18 cellular contexts compared by ENCODE assay signal in the genomic region with DNA sequence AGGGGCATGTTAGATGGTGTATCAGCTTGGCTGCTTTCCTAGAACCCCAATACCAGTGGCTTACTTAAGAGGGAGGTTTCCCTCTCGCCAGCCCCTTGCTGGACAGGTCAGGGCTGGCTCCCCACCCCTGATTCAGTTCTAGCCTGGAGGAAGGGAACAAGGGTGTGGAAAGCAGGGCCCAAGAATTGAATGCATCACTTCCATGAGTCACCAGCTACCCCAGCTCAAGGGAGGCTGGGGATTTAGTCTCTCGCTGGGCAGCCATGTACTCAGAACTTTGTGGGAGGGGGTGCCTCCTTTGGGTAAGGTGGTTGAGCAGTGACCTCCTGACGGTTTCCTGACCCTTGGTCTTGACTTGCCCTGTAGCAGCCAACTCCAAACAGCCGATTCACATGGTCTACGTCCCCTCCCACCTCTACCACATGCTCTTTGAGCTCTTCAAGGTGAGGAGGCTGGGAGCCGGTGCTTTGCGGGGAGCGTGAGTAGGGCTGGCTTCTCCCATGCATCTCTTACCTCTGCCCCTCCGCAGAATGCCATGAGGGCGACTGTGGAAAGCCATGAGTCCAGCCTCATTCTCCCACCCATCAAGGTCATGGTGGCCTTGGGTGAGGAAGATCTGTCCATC. TPM values are rescaled to one million over a fixed set of nuclear protein-coding genes. Genes with fewer than 3 reads are reported as not detected.
DNase-seq lines count a peak whose midpoint lies in the region; ATAC-seq, FAIRE-seq and TF ChIP-seq lines count a peak whose summit lies in the region.
"Had no signal": no experiment of that assay in that cellular context is flagged by ENCODE, and none has a peak within 500 bp of the region (broad histone marks: within the 10 kb centered on the region; RNA-seq: fewer than 3 reads in every experiment).

No MANE protein-coding gene starts in this region.

- no peak for TF ChIP-seq RAD21 in HepG2 (CRISPR knock-in tag; IDR thresholded peaks at IDR 0.05)

- H3K36me3 ChIP-seq in HepG2 (replicated peaks in 1 of 2; ENCODE audit: control insufficient read depth in 1 of 2, insufficient read depth in 2 of 2, low read length in 2 of 2) (no peaks in the 10 kb centered on the region; a peak in 1 of 5 replicates), right lobe of liver (peaks cover 0 to 35% (median 4%) of the 10 kb centered on the region in 4 donors), adipocyte (ENCODE audit: control insufficient read depth, insufficient read depth, low read length, severe bottlenecking) (peaks cover 41% of the 10 kb centered on the region), tibial artery (peaks cover 33 to 78% (median 67%) of the 10 kb centered on the region in 3 donors), prostate gland (no peaks in the 10 kb centered on the region)
- H3K36me3 ChIP-seq: HAP-1, neutrophil had no signal

- H3K4me1 ChIP-seq in HepG2 (ENCODE audit: insufficient read depth, low read length), result peaks cover 45% of the 10 kb centered on the region
- H3K4me1 ChIP-seq in right lobe of liver, result peaks cover 0 to 21% (median 7%) of the 10 kb centered on the region in 4 donors
- H3K4me1 ChIP-seq in adipocyte (ENCODE audit: control insufficient read depth, insufficient read depth, low read length), result peaks cover 26% of the 10 kb centered on the region
- H3K4me1 ChIP-seq in tibial artery, result peaks cover 11 to 30% (median 27%) of the 10 kb centered on the region in 4 donors
- no peaks in the 10 kb centered on the region for H3K4me1 ChIP-seq in prostate gland (replicated peaks)
- H3K4me1 ChIP-seq: HAP-1 had no signal

- no peak overlapping the region for H3K4me3 ChIP-seq in HepG2 (replicated peaks in 1 of 3; ENCODE audit: insufficient read depth in 1 of 3, low read depth in 2 of 3, low read length in 3 of 3)
- H3K4me3 ChIP-seq in right lobe of liver, result no peak overlapping the region
- no peak overlapping the region for H3K4me3 ChIP-seq in adipocyte (ENCODE audit: low read length)
- no peak overlapping the region for H3K4me3 ChIP-seq in foreskin fibroblast (ENCODE audit: low read depth in 1 of 2, low read length in 2 of 2)
- no peak overlapping the region for H3K4me3 ChIP-seq in tibial artery
- no peak overlapping the region for H3K4me3 ChIP-seq in prostate gland
- H3K4me3 ChIP-seq: HAP-1, spleen had no signal

- TF ChIP-seq POLR2A in HepG2 (IDR thresholded peaks at IDR 0.05; ENCODE audit: insufficient read depth in 1 of 2, low read depth in 2 of 2, low read length in 2 of 2), result no peak
- TF ChIP-seq POLR2A in right lobe of liver (IDR thresholded peaks at IDR 0.05), result no peak
- TF ChIP-seq POLR2A in prostate gland (IDR thresholded peaks at IDR 0.05), result no peak

- peak; percentile 43 for FAIRE-seq in HepG2 (lab: Jason Lieb, UNC)

- TF ChIP-seq CTCF in HepG2 (CRISPR knock-in tag; IDR thresholded peaks at IDR 0.05) (no peak), right lobe of liver (IDR thresholded peaks at IDR 0.05) (no peak), foreskin fibroblast (IDR thresholded peaks at IDR 0.05; ENCODE audit: low read depth, low read length) (no peak), tibial artery (IDR thresholded peaks at IDR 0.05) (no peak), prostate gland (IDR thresholded peaks at IDR 0.05) (no peak)

- in situ Hi-C loops in HepG2 (cut with HindIII; ENCODE audit: extremely low pct_ligation_motif_present, low pct_unique_long_range_greater_than_20kb), result no loop called here

- CTCF ChIA-PET in HepG2 (lab: Yijun Ruan, JAX; ENCODE audit: low intra/inter-chr PET ratio, low total read pairs), result no interaction called here

- ATAC-seq in HepG2, result no peak
- no peak for ATAC-seq in right lobe of liver
- ATAC-seq in GM18907 (IDR thresholded peaks at IDR 0.05; ENCODE audit: unreplicated experiment), result no peak
- ATAC-seq in GM18861 (IDR thresholded peaks at IDR 0.05; ENCODE audit: unreplicated experiment), result no peak
- ATAC-seq: stimulated activated naive CD8-positive, alpha-beta T cell treated with anti-CD3 and anti-CD28 coated beads, Interleukin-15, amount 100 ng/mL, for 72 hours had no signal

- no peak for DNase-seq in HepG2 (ENCODE audit: low spot score)
- no peak for DNase-seq in right lobe of liver
- DNase-seq in adipocyte (ENCODE audit: low read depth), result peak; percentile 68
- DNase-seq in foreskin fibroblast, result peak; percentile 53 to 80
- no peak for DNase-seq in tibial artery
- no peak for DNase-seq in prostate gland (ENCODE audit: low spot score)
- DNase-seq: ACHN; activated CD4-positive, alpha-beta T cell treated with anti-CD3 and anti-CD28 coated beads for 4 hours; activated T-cell treated with anti-CD3 and anti-CD28 coated beads for 4 hours; cortex of kidney; NCI-H187; NCI-H748 treated with DMSO at 0.1 percent for 48 hours; spleen; stimulated activated naive CD8-positive, alpha-beta T cell treated with anti-CD3 and anti-CD28 coated beads, Interleukin-15, amount 100 ng/mL, for 72 hours had no signal

- no peaks in the 10 kb centered on the region for H4K20me1 ChIP-seq in HepG2 (ENCODE audit: insufficient read depth, low read length)

- TF ChIP-seq EP300 in HepG2 (IDR thresholded peaks at IDR 0.05; ENCODE audit: low read depth in 2 of 2, low read length in 2 of 2) (no peak), HepG2 (CRISPR knock-in tag; IDR thresholded peaks at IDR 0.05; ENCODE audit: borderline replicate concordance) (no peak)

- H3K79me2 ChIP-seq in HepG2 (ENCODE audit: insufficient read depth, low read length), result no peaks in the 10 kb centered on the region

- no TSS peak for BruUV-seq in HepG2 (replicated peaks; lab: Mats Ljungman, UMichigan)

- H3K27ac ChIP-seq in HepG2 (ENCODE audit: extremely low read length, insufficient read depth, low read length), result no peak overlapping the region
- no peak overlapping the region for H3K27ac ChIP-seq in right lobe of liver
- peak overlapping the region; percentile 98 to 99 for H3K27ac ChIP-seq in tibial artery
- no peak overlapping the region for H3K27ac ChIP-seq in prostate gland
- H3K27ac ChIP-seq: neutrophil, spleen had no signal

- POLR2A ChIA-PET in HepG2 (lab: Yijun Ruan, JAX), result no interaction called here

- no peaks in the 10 kb centered on the region for H3K27me3 ChIP-seq in HepG2 (ENCODE audit: control insufficient read depth in 1 of 2, insufficient read depth in 2 of 2, low read length in 2 of 2)
- no peaks in the 10 kb centered on the region for H3K27me3 ChIP-seq in right lobe of liver
- H3K27me3 ChIP-seq in adipocyte (replicated peaks; ENCODE audit: control insufficient read depth, insufficient read depth, low read length), result no peaks in the 10 kb centered on the region
- no peaks in the 10 kb centered on the region for H3K27me3 ChIP-seq in tibial artery
- no peaks in the 10 kb centered on the region for H3K27me3 ChIP-seq in prostate gland (replicated peaks; ENCODE audit: insufficient read depth)
- H3K27me3 ChIP-seq: neutrophil, spleen had no signal

- H3K4me2 ChIP-seq in HepG2 (ENCODE audit: low read depth, low read length), result peak overlapping the region; percentile 10; the same call in 1 of the 2 replicates

- intact Hi-C loops in HepG2 (cut with micrococcal nuclease; ENCODE audit: unreplicated experiment), result no loop called here
- intact Hi-C loops in right lobe of liver (cut with DNase I), result no loop called here
- intact Hi-C loops in tibial artery (cut with DNase I; ENCODE audit: low total_unique reads), result no loop called here
- intact Hi-C loops in prostate gland (cut with DNase I), result no loop called here

- H3K9ac ChIP-seq in HepG2 (ENCODE audit: insufficient read depth, low read depth, low read length) (no peak overlapping the region), adipocyte (ENCODE audit: low read length) (no peak overlapping the region)

- 76% methylated on average over 7 of the region's 10 CpGs for WGBS in HepG2 (ENCODE audit: low lambda C conversion rate)
- 100% methylated on average over 3 of the region's 10 CpGs for WGBS in right lobe of liver (ENCODE audit: insufficient coverage, low coverage, low lambda C conversion rate, missing lambda C conversion rate)
- WGBS in prostate gland, result 83% methylated on average over 9 of the region's 10 CpGs

- no peak overlapping the region for H2AFZ ChIP-seq in HepG2 (ENCODE audit: low read length)

- H3K9me3 ChIP-seq in HepG2 (ENCODE audit: low read length), result no peaks in the 10 kb centered on the region
- H3K9me3 ChIP-seq in right lobe of liver, result no peaks in the 10 kb centered on the region
- no peaks in the 10 kb centered on the region for H3K9me3 ChIP-seq in adipocyte (ENCODE audit: control insufficient read depth, low read length)
- no peaks in the 10 kb centered on the region for H3K9me3 ChIP-seq in tibial artery
- H3K9me3 ChIP-seq in prostate gland, result no peaks in the 10 kb centered on the region
- H3K9me3 ChIP-seq: HAP-1, neutrophil, spleen had no signal

RNA-seq across cellular contexts. Expression of a gene that starts 12.8 kb away (rescaled TPM):
- total RNA-seq in HepG2 (2016; rRNA removed; fragmentation: Illumina TruSeq; extraction: Trizol) (18.5 and 19.2 TPM in 2 replicates), right lobe of liver (10 to 100 TPM; 25.0 to 58.0 (median 44.8) TPM), prostate gland (10 to 100 TPM; 47.1 to 79.5 TPM)
- total RNA-seq in HepG2 (2016; cell fraction: cytosol; rRNA removed; fragmentation: Illumina TruSeq; extraction: Trizol; ENCODE audit: low read depth), result 6.4 and 13.9 TPM in 2 replicates
- total RNA-seq in HepG2 (2016; cell fraction: insoluble cytoplasmic fraction; rRNA removed; fragmentation: Illumina TruSeq; extraction: Trizol), result 16.2 and 19.8 TPM in 2 replicates
- 10.9 and 11.9 TPM in 2 replicates for total RNA-seq in HepG2 (2016; cell fraction: membrane; rRNA removed; fragmentation: Illumina TruSeq; extraction: Trizol)
- 10.9 and 12.5 TPM in 2 replicates for total RNA-seq in HepG2 (2016; cell fraction: nucleus; rRNA removed; fragmentation: Illumina TruSeq; extraction: Trizol)
- 59.7 and 66.6 TPM in 2 replicates for polyA plus RNA-seq in HepG2 (2011; rRNA removed)
- polyA plus RNA-seq in HepG2 (2011; cell fraction: cytosol; rRNA removed), result 33.2 and 46.3 TPM in 2 replicates
- 86.5 and 102 TPM in 2 replicates for polyA plus RNA-seq in HepG2 (2011; cell fraction: nucleus; rRNA removed)
- polyA plus RNA-seq in HepG2 (2012), result 17.2 and 27.4 TPM in 2 replicates
- polyA plus RNA-seq in HepG2 (2016; cell fraction: cytosol; fragmentation: Illumina TruSeq; extraction: Trizol; ENCODE audit: low read depth), result 9.3 and 10.8 TPM in 2 replicates
- 22.3 and 32.8 TPM in 2 replicates for polyA plus RNA-seq in HepG2 (2016; cell fraction: insoluble cytoplasmic fraction; fragmentation: Illumina TruSeq; extraction: Trizol; ENCODE audit: low read depth)
- polyA plus RNA-seq in HepG2 (2016; cell fraction: membrane; fragmentation: Illumina TruSeq; extraction: Trizol; ENCODE audit: low read depth), result 12.0 and 14.3 TPM in 2 replicates
- polyA plus RNA-seq in HepG2 (2016; cell fraction: nucleus; fragmentation: Illumina TruSeq; extraction: Trizol; ENCODE audit: insufficient read depth, low read depth), result 21.9 and 24.6 TPM in 2 replicates
- 111 and 113 TPM in 2 replicates for polyA minus RNA-seq in HepG2 (2011; rRNA and poly(A)+ RNA removed; ENCODE audit: low replicate concordance)
- polyA minus RNA-seq in HepG2 (2011; cell fraction: cytosol; rRNA and poly(A)+ RNA removed), result 22.7 and 28.5 TPM in 2 replicates
- 44.5 and 48.7 TPM in 2 replicates for polyA minus RNA-seq in HepG2 (2011; cell fraction: nucleus; rRNA and poly(A)+ RNA removed)

RNA-seq across cellular contexts. Expression of a gene that starts 22.1 kb away (rescaled TPM):
- total RNA-seq in HepG2 (2016; rRNA removed; fragmentation: Illumina TruSeq; extraction: Trizol), result 0.07 TPM in 1 of 2 replicates, not detected in the other
- total RNA-seq in HepG2 (2016; cell fraction: cytosol; rRNA removed; fragmentation: Illumina TruSeq; extraction: Trizol; ENCODE audit: low read depth), result 0.18 and 0.20 TPM in 2 replicates
- total RNA-seq in HepG2 (2016; cell fraction: insoluble cytoplasmic fraction; rRNA removed; fragmentation: Illumina TruSeq; extraction: Trizol), result 0.04 TPM in 1 of 2 replicates, not detected in the other
- 0.09 and 0.14 TPM in 2 replicates for total RNA-seq in HepG2 (2016; cell fraction: membrane; rRNA removed; fragmentation: Illumina TruSeq; extraction: Trizol)
- 0.09 TPM in 2 replicates for total RNA-seq in HepG2 (2016; cell fraction: nucleus; rRNA removed; fragmentation: Illumina TruSeq; extraction: Trizol)
- polyA plus RNA-seq in HepG2 (2011; rRNA removed), result 0.22 TPM in 1 of 2 replicates, not detected in the other
- 0.01 and 0.04 TPM in 2 replicates for polyA plus RNA-seq in HepG2 (2011; cell fraction: cytosol; rRNA removed)
- polyA plus RNA-seq in HepG2 (2011; cell fraction: nucleus; rRNA removed), result 0.24 and 0.29 TPM in 2 replicates
- polyA plus RNA-seq in HepG2 (2012), result 0.08 and 0.11 TPM in 2 replicates
- polyA plus RNA-seq in HepG2 (2016; cell fraction: cytosol; fragmentation: Illumina TruSeq; extraction: Trizol; ENCODE audit: low read depth), result not detected in 2 replicates
- polyA plus RNA-seq in HepG2 (2016; cell fraction: insoluble cytoplasmic fraction; fragmentation: Illumina TruSeq; extraction: Trizol; ENCODE audit: low read depth), result 0.16 TPM in 1 of 2 replicates, not detected in the other
- polyA plus RNA-seq in HepG2 (2016; cell fraction: membrane; fragmentation: Illumina TruSeq; extraction: Trizol; ENCODE audit: low read depth), result 0.19 TPM in 2 replicates
- polyA plus RNA-seq in HepG2 (2016; cell fraction: nucleus; fragmentation: Illumina TruSeq; extraction: Trizol; ENCODE audit: insufficient read depth, low read depth), result 0.53 TPM in 1 of 2 replicates, not detected in the other
- 0.28 and 0.30 TPM in 2 replicates for polyA minus RNA-seq in HepG2 (2011; rRNA and poly(A)+ RNA removed; ENCODE audit: low replicate concordance)
- 0.09 and 0.20 TPM in 2 replicates for polyA minus RNA-seq in HepG2 (2011; cell fraction: cytosol; rRNA and poly(A)+ RNA removed)
- 0.39 and 0.99 TPM in 2 replicates for polyA minus RNA-seq in HepG2 (2011; cell fraction: nucleus; rRNA and poly(A)+ RNA removed)
- total RNA-seq in right lobe of liver, result 1 to 10 TPM in 2 of 6 experiments, under 1 TPM in 3, not detected in 1; 0.50 to 3.8 (median 0.77) TPM
- total RNA-seq in prostate gland, result 1 to 10 TPM; 2.5 to 7.4 TPM

RNA-seq across cellular contexts. Expression of a gene that starts 42.6 kb away (rescaled TPM):
- total RNA-seq in HepG2 (2016; rRNA removed; fragmentation: Illumina TruSeq; extraction: Trizol) (11.0 and 15.8 TPM in 2 replicates), right lobe of liver (10 to 100 TPM in 5 of 6 experiments, 1 to 10 TPM in 1; 9.9 to 18.1 (median 12.0) TPM), prostate gland (10 to 100 TPM; 36.2 to 79.7 TPM)
- total RNA-seq in HepG2 (2016; cell fraction: cytosol; rRNA removed; fragmentation: Illumina TruSeq; extraction: Trizol; ENCODE audit: low read depth), result 1.3 and 1.6 TPM in 2 replicates
- total RNA-seq in HepG2 (2016; cell fraction: insoluble cytoplasmic fraction; rRNA removed; fragmentation: Illumina TruSeq; extraction: Trizol), result 8.3 and 16.2 TPM in 2 replicates
- total RNA-seq in HepG2 (2016; cell fraction: membrane; rRNA removed; fragmentation: Illumina TruSeq; extraction: Trizol), result 7.0 and 7.3 TPM in 2 replicates
- 10.9 and 13.5 TPM in 2 replicates for total RNA-seq in HepG2 (2016; cell fraction: nucleus; rRNA removed; fragmentation: Illumina TruSeq; extraction: Trizol)
- polyA plus RNA-seq in HepG2 (2011; rRNA removed), result 8.7 and 9.4 TPM in 2 replicates
- polyA plus RNA-seq in HepG2 (2011; cell fraction: cytosol; rRNA removed), result 7.4 and 9.0 TPM in 2 replicates
- 13.1 and 16.4 TPM in 2 replicates for polyA plus RNA-seq in HepG2 (2011; cell fraction: nucleus; rRNA removed)
- 9.8 and 11.6 TPM in 2 replicates for polyA plus RNA-seq in HepG2 (2012)
- 1.2 and 1.4 TPM in 2 replicates for polyA plus RNA-seq in HepG2 (2016; cell fraction: cytosol; fragmentation: Illumina TruSeq; extraction: Trizol; ENCODE audit: low read depth)
- polyA plus RNA-seq in HepG2 (2016; cell fraction: insoluble cytoplasmic fraction; fragmentation: Illumina TruSeq; extraction: Trizol; ENCODE audit: low read depth), result 14.2 and 17.2 TPM in 2 replicates
- 7.2 TPM in 2 replicates for polyA plus RNA-seq in HepG2 (2016; cell fraction: membrane; fragmentation: Illumina TruSeq; extraction: Trizol; ENCODE audit: low read depth)
- 35.0 and 35.2 TPM in 2 replicates for polyA plus RNA-seq in HepG2 (2016; cell fraction: nucleus; fragmentation: Illumina TruSeq; extraction: Trizol; ENCODE audit: insufficient read depth, low read depth)
- 15.4 and 32.3 TPM in 2 replicates for polyA minus RNA-seq in HepG2 (2011; rRNA and poly(A)+ RNA removed; ENCODE audit: low replicate concordance)
- 7.3 and 11.8 TPM in 2 replicates for polyA minus RNA-seq in HepG2 (2011; cell fraction: cytosol; rRNA and poly(A)+ RNA removed)
- 7.8 and 9.3 TPM in 2 replicates for polyA minus RNA-seq in HepG2 (2011; cell fraction: nucleus; rRNA and poly(A)+ RNA removed)

RNA-seq across cellular contexts. Expression of a gene that starts 52.0 kb away (rescaled TPM):
- total RNA-seq in HepG2 (2016; rRNA removed; fragmentation: Illumina TruSeq; extraction: Trizol) (0.69 and 0.77 TPM in 2 replicates), right lobe of liver (1 to 10 TPM; 1.4 to 3.7 (median 2.4) TPM), prostate gland (10 to 100 TPM; 67.0 to 71.3 TPM)
- total RNA-seq in HepG2 (2016; cell fraction: cytosol; rRNA removed; fragmentation: Illumina TruSeq; extraction: Trizol; ENCODE audit: low read depth), result 1.5 and 1.9 TPM in 2 replicates
- 0.48 and 1.1 TPM in 2 replicates for total RNA-seq in HepG2 (2016; cell fraction: insoluble cytoplasmic fraction; rRNA removed; fragmentation: Illumina TruSeq; extraction: Trizol)
- total RNA-seq in HepG2 (2016; cell fraction: membrane; rRNA removed; fragmentation: Illumina TruSeq; extraction: Trizol), result 0.28 and 0.62 TPM in 2 replicates
- 1.3 and 1.8 TPM in 2 replicates for total RNA-seq in HepG2 (2016; cell fraction: nucleus; rRNA removed; fragmentation: Illumina TruSeq; extraction: Trizol)
- polyA plus RNA-seq in HepG2 (2011; rRNA removed), result 0.48 and 0.59 TPM in 2 replicates
- 0.33 and 0.78 TPM in 2 replicates for polyA plus RNA-seq in HepG2 (2011; cell fraction: cytosol; rRNA removed)
- 2.6 and 3.3 TPM in 2 replicates for polyA plus RNA-seq in HepG2 (2011; cell fraction: nucleus; rRNA removed)
- polyA plus RNA-seq in HepG2 (2012), result 0.27 and 0.32 TPM in 2 replicates
- polyA plus RNA-seq in HepG2 (2016; cell fraction: cytosol; fragmentation: Illumina TruSeq; extraction: Trizol; ENCODE audit: low read depth), result 0.51 and 0.57 TPM in 2 replicates
- polyA plus RNA-seq in HepG2 (2016; cell fraction: insoluble cytoplasmic fraction; fragmentation: Illumina TruSeq; extraction: Trizol; ENCODE audit: low read depth), result 0.52 and 0.82 TPM in 2 replicates
- 0.30 and 0.48 TPM in 2 replicates for polyA plus RNA-seq in HepG2 (2016; cell fraction: membrane; fragmentation: Illumina TruSeq; extraction: Trizol; ENCODE audit: low read depth)
- polyA plus RNA-seq in HepG2 (2016; cell fraction: nucleus; fragmentation: Illumina TruSeq; extraction: Trizol; ENCODE audit: insufficient read depth, low read depth), result 1.3 and 2.2 TPM in 2 replicates
- polyA minus RNA-seq in HepG2 (2011; rRNA and poly(A)+ RNA removed; ENCODE audit: low replicate concordance), result 1.4 and 198 TPM in 2 replicates
- polyA minus RNA-seq in HepG2 (2011; cell fraction: cytosol; rRNA and poly(A)+ RNA removed), result 2.9 and 6.2 TPM in 2 replicates
- 1.1 and 2.8 TPM in 2 replicates for polyA minus RNA-seq in HepG2 (2011; cell fraction: nucleus; rRNA and poly(A)+ RNA removed)

RNA-seq across cellular contexts. Expression of a gene that starts 57.9 kb away (rescaled TPM):
- not detected in 2 replicates for total RNA-seq in HepG2 (2016; rRNA removed; fragmentation: Illumina TruSeq; extraction: Trizol)
- not detected in 2 replicates for total RNA-seq in HepG2 (2016; cell fraction: cytosol; rRNA removed; fragmentation: Illumina TruSeq; extraction: Trizol; ENCODE audit: low read depth)
- total RNA-seq in HepG2 (2016; cell fraction: insoluble cytoplasmic fraction; rRNA removed; fragmentation: Illumina TruSeq; extraction: Trizol), result not detected in 2 replicates
- total RNA-seq in HepG2 (2016; cell fraction: membrane; rRNA removed; fragmentation: Illumina TruSeq; extraction: Trizol), result not detected in 2 replicates
- total RNA-seq in HepG2 (2016; cell fraction: nucleus; rRNA removed; fragmentation: Illumina TruSeq; extraction: Trizol), result not detected in 2 replicates
- polyA plus RNA-seq in HepG2 (2011; rRNA removed), result not detected in 2 replicates
- not detected in 2 replicates for polyA plus RNA-seq in HepG2 (2011; cell fraction: cytosol; rRNA removed)
- polyA plus RNA-seq in HepG2 (2011; cell fraction: nucleus; rRNA removed), result 0.42 TPM in 1 of 2 replicates, not detected in the other
- not detected in 2 replicates for polyA plus RNA-seq in HepG2 (2012)
- polyA plus RNA-seq in HepG2 (2016; cell fraction: cytosol; fragmentation: Illumina TruSeq; extraction: Trizol; ENCODE audit: low read depth), result not detected in 2 replicates
- not detected in 2 replicates for polyA plus RNA-seq in HepG2 (2016; cell fraction: insoluble cytoplasmic fraction; fragmentation: Illumina TruSeq; extraction: Trizol; ENCODE audit: low read depth)
- not detected in 2 replicates for polyA plus RNA-seq in HepG2 (2016; cell fraction: membrane; fragmentation: Illumina TruSeq; extraction: Trizol; ENCODE audit: low read depth)
- polyA plus RNA-seq in HepG2 (2016; cell fraction: nucleus; fragmentation: Illumina TruSeq; extraction: Trizol; ENCODE audit: insufficient read depth, low read depth), result not detected in 2 replicates
- 0.19 TPM in 1 of 2 replicates, not detected in the other for polyA minus RNA-seq in HepG2 (2011; rRNA and poly(A)+ RNA removed; ENCODE audit: low replicate concordance)
- polyA minus RNA-seq in HepG2 (2011; cell fraction: cytosol; rRNA and poly(A)+ RNA removed), result not detected in 2 replicates
- polyA minus RNA-seq in HepG2 (2011; cell fraction: nucleus; rRNA and poly(A)+ RNA removed), result not detected in 2 replicates
- 1 to 10 TPM in 4 of 6 experiments, under 1 TPM in 2; 0.48 to 2.8 (median 1.6) TPM for total RNA-seq in right lobe of liver
- total RNA-seq in prostate gland, result 10 to 100 TPM; 13.9 to 19.4 TPM

Comparison
In these comparisons a context has a peak if more than half of its experiments do, and no peak if none do; other contexts are left out.
1. DNase-seq: peak in adipocyte (single experiment) and foreskin fibroblast (2 of 2); none in HepG2 (single experiment), right lobe of liver (0 of 3), tibial artery (0 of 2) and prostate gland (single experiment).
2. H3K27ac ChIP-seq: peak in tibial artery (2 of 2); none in HepG2 (single experiment), right lobe of liver (0 of 3) and prostate gland (0 of 2).